In genomic region chr7:158343936-158344455, GRCh38 we compare ENCODE assay signal across 24 cellular contexts.
A peak's percentile ranks its signal among the peaks of the same experiment; 100 is the strongest.
DNase-seq lines count a peak whose midpoint lies in the region; ATAC-seq and TF ChIP-seq lines count a peak whose summit lies in the region.
"Had no signal": no experiment of that assay in that cellular context is flagged by ENCODE, and none has a peak within 500 bp of the region (broad histone marks: within the 10 kb centered on the region; RNA-seq: fewer than 3 reads in every experiment).

No MANE protein-coding gene starts in this region.

- H3K27ac Mint-ChIP-seq in endothelial cell (ENCODE audit: unreplicated experiment) = no peak overlapping the region

- peaks cover 10% of the 10 kb centered on the region for H3K27me3 Mint-ChIP-seq in endothelial cell (ENCODE audit: unreplicated experiment)

- DNase-seq in activated CD8-positive, alpha-beta memory T cell treated with anti-CD3 and anti-CD28 coated beads for 24 hours = peak; percentile 35
- DNase-seq in activated CD8-positive, alpha-beta memory T cell treated with anti-CD3 and anti-CD28 coated beads, Interleukin-2, amount 50 U/mL, for 48 hours = no peak
- no peak for DNase-seq in endothelial cell (ENCODE audit: low spot score)
- DNase-seq in posterior vena cava (ENCODE audit: low spot score) = peak; percentile 66
- no peak for DNase-seq in stimulated activated CD4-positive, alpha-beta T cell treated with anti-CD3 and anti-CD28 coated beads, Interleukin-4, amount 100 ng/mL, for 1 hour
- no peak for DNase-seq in NCI-H774 (lab: John Stamatoyannopoulos, UW)
- DNase-seq: 8988T; ACHN; BE2C; CD8-positive, alpha-beta memory T cell; DMS79 treated with DMSO at 0.1 percent for 48 hours; GF-D8; KBM-7; MV-4-11; NCI-H1105; NCI-H1436 treated with DMSO at 0.1 percent for 48 hours; NCI-H1930; NCI-H2107; NCI-H524; NCI-H748 treated with DMSO at 0.1 percent for 48 hours; SIG-M5 had no signal

- peaks cover 31% of the 10 kb centered on the region for H3K36me3 Mint-ChIP-seq in endothelial cell (ENCODE audit: low read depth, unreplicated experiment)
- H3K36me3 Mint-ChIP-seq: CD14-positive monocyte; CD8-positive, alpha-beta memory T cell had no signal

- intact Hi-C loops in posterior vena cava (cut with DNase I) = no loop called here

- no peaks in the 10 kb centered on the region for H3K4me1 Mint-ChIP-seq in endothelial cell (ENCODE audit: unreplicated experiment)
- H3K4me1 Mint-ChIP-seq: CD14-positive monocyte had no signal

- peak overlapping the region; percentile 16 for H3K4me3 Mint-ChIP-seq in endothelial cell (ENCODE audit: unreplicated experiment)
- H3K4me3 Mint-ChIP-seq: CD14-positive monocyte; CD8-positive, alpha-beta memory T cell had no signal

- no peak for TF ChIP-seq CTCF in endothelial cell (IDR thresholded peaks at IDR 0.05; ENCODE audit: unreplicated experiment)

- peaks cover 59% of the 10 kb centered on the region for H3K9me3 Mint-ChIP-seq in endothelial cell (ENCODE audit: unreplicated experiment)

- ATAC-seq in GM18868 (IDR thresholded peaks at IDR 0.05; ENCODE audit: unreplicated experiment) = no peak
- ATAC-seq: HepG2 had no signal

Comparison
In these comparisons a context has a peak if more than half of its experiments do, and no peak if none do; other contexts are left out.
1. DNase-seq: peak in activated CD8-positive, alpha-beta memory T cell treated with anti-CD3 and anti-CD28 coated beads for 24 hours (single experiment) and posterior vena cava (single experiment); none in activated CD8-positive, alpha-beta memory T cell treated with anti-CD3 and anti-CD28 coated beads, Interleukin-2, amount 50 U/mL, for 48 hours (single experiment), endothelial cell (single experiment), stimulated activated CD4-positive, alpha-beta T cell treated with anti-CD3 and anti-CD28 coated beads, Interleukin-4, amount 100 ng/mL, for 1 hour (single experiment) and NCI-H774 (single experiment).